ENCODE assay signal across 29 cellular contexts in the genomic region with DNA sequence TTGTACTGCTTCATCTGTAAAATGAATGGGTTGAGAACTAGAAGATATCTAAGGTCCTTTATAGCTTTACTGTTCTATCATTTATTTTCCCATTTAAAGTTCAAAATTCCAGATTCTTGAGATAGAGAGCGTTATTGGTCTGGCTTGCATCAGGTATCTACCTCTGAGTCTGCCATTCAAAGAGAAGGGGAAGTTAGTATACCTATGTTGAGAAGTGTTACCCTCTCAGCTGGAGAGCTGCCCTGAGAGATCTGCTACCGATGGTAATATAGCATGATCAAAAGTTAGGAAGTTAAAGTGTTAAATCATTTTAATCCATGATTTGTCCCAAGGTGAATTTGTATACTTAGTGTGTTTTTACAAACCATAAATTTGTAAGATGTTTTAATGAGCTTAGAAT. TPM values are rescaled to one million over a fixed set of nuclear protein-coding genes. Genes with fewer than 3 reads are reported as not detected.
DNase-seq lines count a peak whose midpoint lies in the region; ATAC-seq, FAIRE-seq and TF ChIP-seq lines count a peak whose summit lies in the region.
"Had no signal": no experiment of that assay in that cellular context is flagged by ENCODE, and none has a peak within 500 bp of the region (broad histone marks: within the 10 kb centered on the region; RNA-seq: fewer than 3 reads in every experiment).

No MANE protein-coding gene starts in this region.

- H3K27ac Mint-ChIP-seq in activated CD4-positive, alpha-beta T cell treated with anti-CD3 and anti-CD28 coated beads for 36 hours = no peak overlapping the region
- no peak overlapping the region for H3K27ac Mint-ChIP-seq in activated CD4-positive, alpha-beta T cell treated with anti-CD3 and anti-CD28 coated beads, Interleukin-2, amount 10 ng/mL, durations not matched to agents 7 days and 5 days
- H3K27ac Mint-ChIP-seq in activated T-helper 17 cell treated with anti-CD3 and anti-CD28 coated beads, Interleukin-2, amount 50 U/mL, for 72 hours = no peak overlapping the region
- H3K27ac Mint-ChIP-seq in naive thymus-derived CD8-positive, alpha-beta T cell = peak overlapping the region in 4 of 10 donors; percentile 4 to 54 (median 19)
- H3K27ac Mint-ChIP-seq: progenitor cell of endocrine pancreas had no signal

- H3K9me3 ChIP-seq in breast epithelium = no peaks in the 10 kb centered on the region
- H3K9me3 ChIP-seq: left lung, Peyer's patch, SJSA1, thoracic aorta had no signal

- TF ChIP-seq POLR2A in breast epithelium (IDR thresholded peaks at IDR 0.05) = no peak

- no peaks in the 10 kb centered on the region for H3K27me3 Mint-ChIP-seq in activated CD4-positive, alpha-beta T cell treated with anti-CD3 and anti-CD28 coated beads for 36 hours
- H3K27me3 Mint-ChIP-seq in activated CD4-positive, alpha-beta T cell treated with anti-CD3 and anti-CD28 coated beads, Interleukin-2, amount 10 ng/mL, durations not matched to agents 7 days and 5 days = no peaks in the 10 kb centered on the region
- no peaks in the 10 kb centered on the region for H3K27me3 Mint-ChIP-seq in activated T-helper 17 cell treated with anti-CD3 and anti-CD28 coated beads, Interleukin-2, amount 50 U/mL, for 72 hours
- no peaks in the 10 kb centered on the region for H3K27me3 Mint-ChIP-seq in naive thymus-derived CD8-positive, alpha-beta T cell
- H3K27me3 Mint-ChIP-seq: activated CD4-positive, alpha-beta memory T cell treated with anti-CD3 and anti-CD28 coated beads for 36 hours; progenitor cell of endocrine pancreas had no signal

- no peak overlapping the region for H3K4me3 ChIP-seq in breast epithelium
- H3K4me3 ChIP-seq: hepatocyte, left lung, Peyer's patch, SJSA1, thoracic aorta had no signal

- H3K36me3 Mint-ChIP-seq in activated CD4-positive, alpha-beta T cell treated with anti-CD3 and anti-CD28 coated beads for 36 hours (ENCODE audit: low read depth) = peaks cover 11% of the 10 kb centered on the region
- peaks cover 4% of the 10 kb centered on the region for H3K36me3 Mint-ChIP-seq in activated CD4-positive, alpha-beta T cell treated with anti-CD3 and anti-CD28 coated beads, Interleukin-2, amount 10 ng/mL, durations not matched to agents 7 days and 5 days (ENCODE audit: low read depth)
- peaks cover 10% of the 10 kb centered on the region for H3K36me3 Mint-ChIP-seq in activated T-helper 17 cell treated with anti-CD3 and anti-CD28 coated beads, Interleukin-2, amount 50 U/mL, for 72 hours (ENCODE audit: low read depth)
- peaks cover 0 to 7% (median 2%) of the 10 kb centered on the region in 3 donors for H3K36me3 Mint-ChIP-seq in naive thymus-derived CD8-positive, alpha-beta T cell
- H3K36me3 Mint-ChIP-seq: activated CD4-positive, alpha-beta memory T cell treated with anti-CD3 and anti-CD28 coated beads for 36 hours had no signal

- intact Hi-C loops in activated CD4-positive, alpha-beta T cell treated with anti-CD3 and anti-CD28 coated beads for 36 hours (cut with DNase I, micrococcal nuclease) = no loop called here
- intact Hi-C loops in breast epithelium (cut with DNase I; ENCODE audit: low total_unique reads) = no loop called here

- TF ChIP-seq CTCF in breast epithelium (IDR thresholded peaks at IDR 0.05) = no peak

- no peak for DNase-seq in activated CD4-positive, alpha-beta T cell treated with anti-CD3 and anti-CD28 coated beads for 36 hours
- DNase-seq in activated CD4-positive, alpha-beta T cell treated with anti-CD3 and anti-CD28 coated beads, Interleukin-2, amount 10 ng/mL, durations not matched to agents 7 days and 5 days = no peak
- DNase-seq in GM19239 (ENCODE audit: insufficient read length, low spot score) (no peak), HTR-8/SVneo (ENCODE audit: insufficient read length, low spot score) (no peak), breast epithelium (ENCODE audit: low spot score in 2 of 2) (no peak)
- no peak for DNase-seq in naive thymus-derived CD8-positive, alpha-beta T cell
- DNase-seq: activated CD4-positive, alpha-beta memory T cell treated with anti-CD3 and anti-CD28 coated beads for 36 hours; DMS79 treated with DMSO at 0.1 percent for 48 hours; effector memory CD4-positive, alpha-beta T cell; Kasumi-1; left lung; midbrain; NCI-H1105 treated with DMSO at 0.1 percent for 48 hours; NCI-H2081; NCI-H446; Peyer's patch had no signal

- H3K4me1 Mint-ChIP-seq in activated CD4-positive, alpha-beta T cell treated with anti-CD3 and anti-CD28 coated beads for 36 hours = peaks cover 86% of the 10 kb centered on the region
- H3K4me1 Mint-ChIP-seq in activated CD4-positive, alpha-beta T cell treated with anti-CD3 and anti-CD28 coated beads, Interleukin-2, amount 10 ng/mL, durations not matched to agents 7 days and 5 days = peaks cover 60% of the 10 kb centered on the region
- H3K4me1 Mint-ChIP-seq in activated T-helper 17 cell treated with anti-CD3 and anti-CD28 coated beads, Interleukin-2, amount 50 U/mL, for 72 hours = peaks cover 53% of the 10 kb centered on the region
- H3K4me1 Mint-ChIP-seq in naive thymus-derived CD8-positive, alpha-beta T cell = peaks cover 49 to 93% (median 87%) of the 10 kb centered on the region in 4 donors

- no peaks in the 10 kb centered on the region for H3K4me1 ChIP-seq in breast epithelium
- H3K4me1 ChIP-seq: SJSA1 had no signal

- FAIRE-seq in GM19239 (lab: Jason Lieb, UNC) (peak; percentile 70), HTR-8/SVneo (lab: Jason Lieb, UNC) (no peak)
- FAIRE-seq: colon, GM12892 had no signal

- peak overlapping the region; percentile 16 for H3K4me3 Mint-ChIP-seq in activated CD4-positive, alpha-beta T cell treated with anti-CD3 and anti-CD28 coated beads for 36 hours
- H3K4me3 Mint-ChIP-seq in activated CD4-positive, alpha-beta T cell treated with anti-CD3 and anti-CD28 coated beads, Interleukin-2, amount 10 ng/mL, durations not matched to agents 7 days and 5 days = no peak overlapping the region
- peak overlapping the region; percentile 69 for H3K4me3 Mint-ChIP-seq in activated T-helper 17 cell treated with anti-CD3 and anti-CD28 coated beads, Interleukin-2, amount 50 U/mL, for 72 hours
- H3K4me3 Mint-ChIP-seq in naive thymus-derived CD8-positive, alpha-beta T cell = peak overlapping the region in 9 of 10 donors; percentile 20 to 74 (median 65)
- H3K4me3 Mint-ChIP-seq: neural crest cell; T-helper 1 cell treated with Interleukin-12 subunit alpha and Interleukin-12 subunit beta and Interleukin-4 antibody, amounts not matched to agents 30 μg/mL and 1 μg/mL, for 36 hours had no signal

- H3K9me3 Mint-ChIP-seq in activated CD4-positive, alpha-beta T cell treated with anti-CD3 and anti-CD28 coated beads for 36 hours (ENCODE audit: low read depth) = no peaks in the 10 kb centered on the region
- no peaks in the 10 kb centered on the region for H3K9me3 Mint-ChIP-seq in activated CD4-positive, alpha-beta T cell treated with anti-CD3 and anti-CD28 coated beads, Interleukin-2, amount 10 ng/mL, durations not matched to agents 7 days and 5 days
- H3K9me3 Mint-ChIP-seq in activated T-helper 17 cell treated with anti-CD3 and anti-CD28 coated beads, Interleukin-2, amount 50 U/mL, for 72 hours = no peaks in the 10 kb centered on the region
- no peaks in the 10 kb centered on the region for H3K9me3 Mint-ChIP-seq in naive thymus-derived CD8-positive, alpha-beta T cell
- H3K9me3 Mint-ChIP-seq: activated CD4-positive, alpha-beta memory T cell treated with anti-CD3 and anti-CD28 coated beads for 36 hours; neural crest cell; T-helper 1 cell treated with Interleukin-12 subunit alpha and Interleukin-12 subunit beta and Interleukin-4 antibody, amounts not matched to agents 30 μg/mL and 1 μg/mL, for 36 hours had no signal

- H3K27me3 ChIP-seq in breast epithelium = no peaks in the 10 kb centered on the region
- H3K27me3 ChIP-seq: hepatocyte, left lung, Peyer's patch, SJSA1 had no signal

- ATAC-seq in activated CD4-positive, alpha-beta T cell treated with anti-CD3 and anti-CD28 coated beads for 36 hours = no peak
- ATAC-seq in activated T-helper 17 cell treated with anti-CD3 and anti-CD28 coated beads, Interleukin-2, amount 50 U/mL, for 72 hours (replicated peaks) = no peak
- peak; percentile 35 to 37 for ATAC-seq in naive thymus-derived CD8-positive, alpha-beta T cell
- no peak for ATAC-seq in HG02970 (IDR thresholded peaks at IDR 0.05; ENCODE audit: low FRiP score, unreplicated experiment)
- ATAC-seq: esophagus mucosa, left lung had no signal

- POLR2A ChIA-PET in activated CD4-positive, alpha-beta T cell treated with anti-CD3 and anti-CD28 coated beads for 36 hours (lab: Charles Lee) = no interaction called here
- POLR2A ChIA-PET in activated CD4-positive, alpha-beta T cell treated with anti-CD3 and anti-CD28 coated beads, Interleukin-2, amount 10 ng/mL, durations not matched to agents 7 days and 5 days (lab: Charles Lee) = interaction anchor here (0.8 kb wide), 1 partner anchor 9 kb away, joined by 3 read pairs; no protein-coding TSS in a partner anchor
- POLR2A ChIA-PET in naive thymus-derived CD8-positive, alpha-beta T cell (lab: Charles Lee) = no interaction called here

- CTCF ChIA-PET in activated CD4-positive, alpha-beta T cell treated with anti-CD3 and anti-CD28 coated beads for 36 hours (lab: Charles Lee) = interaction anchor here (1.2 kb wide), 1 partner anchor 8 kb away, joined by 3 read pairs; no protein-coding TSS in a partner anchor
- CTCF ChIA-PET in activated CD4-positive, alpha-beta T cell treated with anti-CD3 and anti-CD28 coated beads, Interleukin-2, amount 10 ng/mL, durations not matched to agents 7 days and 5 days (lab: Charles Lee) = no interaction called here

- no peak overlapping the region for H3K27ac ChIP-seq in breast epithelium
- H3K27ac ChIP-seq: 22Rv1, hepatocyte, left lung, Peyer's patch, SJSA1, thoracic aorta, VCaP had no signal

- H3K36me3 ChIP-seq in breast epithelium = no peaks in the 10 kb centered on the region
- H3K36me3 ChIP-seq: left lung, Peyer's patch, SJSA1, thoracic aorta had no signal

RNA-seq across cellular contexts. Expression of gene EPC2, which starts 7.4 kb away (rescaled TPM):
- 10 to 100 TPM; 20.8 to 25.7 TPM for total RNA-seq in activated CD4-positive, alpha-beta T cell treated with anti-CD3 and anti-CD28 coated beads for 36 hours
- total RNA-seq in activated CD4-positive, alpha-beta T cell treated with anti-CD3 and anti-CD28 coated beads, Interleukin-2, amount 10 ng/mL, durations not matched to agents 7 days and 5 days = 10 to 100 TPM; 32.0 to 38.1 TPM
- total RNA-seq in activated T-helper 17 cell treated with anti-CD3 and anti-CD28 coated beads, Interleukin-2, amount 50 U/mL, for 72 hours = 10 to 100 TPM; 22.5 to 25.7 TPM
- 10 to 100 TPM; 91.1 to 94.7 TPM for total RNA-seq in naive thymus-derived CD8-positive, alpha-beta T cell
- polyA plus RNA-seq in naive thymus-derived CD8-positive, alpha-beta T cell = 1 to 10 TPM; 2.5 to 3.7 (median 3.0) TPM
- 10 to 100 TPM; 30.5 to 58.5 (median 44.2) TPM for total RNA-seq in breast epithelium

Comparison
In these comparisons a context has a peak if more than half of its experiments do, and no peak if none do; other contexts are left out.
1. ATAC-seq: peak in naive thymus-derived CD8-positive, alpha-beta T cell (2 of 2); none in activated CD4-positive, alpha-beta T cell treated with anti-CD3 and anti-CD28 coated beads for 36 hours (single experiment), activated T-helper 17 cell treated with anti-CD3 and anti-CD28 coated beads, Interleukin-2, amount 50 U/mL, for 72 hours (single experiment) and HG02970 (single experiment).